Comparison of ENCODE assay signal across 12 cellular contexts in genomic region chr1:14841951-14842350, GRCh38.
A peak's percentile ranks its signal among the peaks of the same experiment; 100 is the strongest.
DNase-seq lines count a peak whose midpoint lies in the region; ATAC-seq and TF ChIP-seq lines count a peak whose summit lies in the region.
"Had no signal": no experiment of that assay in that cellular context is flagged by ENCODE, and none has a peak within 500 bp of the region (broad histone marks: within the 10 kb centered on the region; RNA-seq: fewer than 3 reads in every experiment).

No MANE protein-coding gene starts in this region.

- DNase-seq in SJSA1 (ENCODE audit: low read depth in 1 of 2, low spot score in 2 of 2) (no peak), fibroblast of lung (ENCODE audit: low read depth in 2 of 2) (no peak), type B pancreatic cell (ENCODE audit: extremely low spot score, unreplicated experiment) (no peak), stomach (no peak), NCI-H128 (lab: John Stamatoyannopoulos, UW; ENCODE audit: unreplicated experiment) (no peak)
- no peak for DNase-seq in stimulated activated naive CD8-positive, alpha-beta T cell treated with anti-CD3 and anti-CD28 coated beads, Interleukin-15, amount 100 ng/mL, for 72 hours
- DNase-seq: BE2C; CD4-positive, alpha-beta memory T cell; DMS79 had no signal

- no peaks in the 10 kb centered on the region for H3K27me3 Mint-ChIP-seq in type B pancreatic cell
- peaks cover 9% of the 10 kb centered on the region for H3K27me3 Mint-ChIP-seq in stimulated activated naive CD8-positive, alpha-beta T cell treated with anti-CD3 and anti-CD28 coated beads, Interleukin-15, amount 100 ng/mL, for 72 hours

- H3K27ac ChIP-seq in HEK293 (ENCODE audit: extremely low read depth, low read depth, low read length), result no peak overlapping the region
- H3K27ac ChIP-seq in SJSA1, result peak overlapping the region; percentile 96
- peak overlapping the region; percentile 67 for H3K27ac ChIP-seq in fibroblast of lung (ENCODE audit: insufficient read depth, low read length)
- peak overlapping the region in 1 of 5 donors; percentile 66 for H3K27ac ChIP-seq in stomach
- H3K27ac ChIP-seq: C4-2B had no signal

- H3K27me3 ChIP-seq in SJSA1 (replicated peaks) (no peaks in the 10 kb centered on the region), fibroblast of lung (ENCODE audit: control insufficient read depth, insufficient read depth, low read length) (no peaks in the 10 kb centered on the region), stomach (no peaks in the 10 kb centered on the region)
- H3K27me3 ChIP-seq: BE2C had no signal

- H3K9ac ChIP-seq in fibroblast of lung (ENCODE audit: insufficient read depth, low read length), result no peak overlapping the region

- H3K36me3 ChIP-seq in HEK293 (ENCODE audit: control insufficient read depth in 2 of 2, insufficient read depth in 1 of 2, low read length in 2 of 2) (no peaks in the 10 kb centered on the region), SJSA1 (no peaks in the 10 kb centered on the region), fibroblast of lung (ENCODE audit: control insufficient read depth, insufficient read depth, low read length) (no peaks in the 10 kb centered on the region), stomach (no peaks in the 10 kb centered on the region)
- H3K36me3 ChIP-seq: BE2C had no signal

- H3K9me3 ChIP-seq in HEK293 (ENCODE audit: control insufficient read depth, insufficient read depth, low read depth, low read length) (no peaks in the 10 kb centered on the region), SJSA1 (replicated peaks) (peaks cover 9% of the 10 kb centered on the region), fibroblast of lung (ENCODE audit: control insufficient read depth, insufficient read depth, low read depth, low read length) (no peaks in the 10 kb centered on the region), stomach (peaks cover 11 to 30% (median 17%) of the 10 kb centered on the region in 4 donors)
- H3K9me3 ChIP-seq: BE2C had no signal

- no peak overlapping the region for H3K4me3 ChIP-seq in HEK293 (ENCODE audit: low read depth, low read length)
- H3K4me3 ChIP-seq in SJSA1, result no peak overlapping the region
- H3K4me3 ChIP-seq in fibroblast of lung (replicated peaks in 1 of 4; ENCODE audit: control extremely low read depth in 1 of 4, insufficient read depth in 1 of 4, low read depth in 3 of 4, low read length in 4 of 4), result no peak overlapping the region
- H3K4me3 ChIP-seq in stomach, result no peak overlapping the region

- no peak overlapping the region for H3K4me2 ChIP-seq in fibroblast of lung (ENCODE audit: extremely low read depth, insufficient read depth, low read length)

- TF ChIP-seq CTCF in HEK293 (tag by site-specific recombination; IDR thresholded peaks at IDR 0.05) (no peak), fibroblast of lung (conservative IDR thresholded peaks at IDR 0.05 in 1 of 2, IDR thresholded peaks at IDR 0.05 in 1 of 2; ENCODE audit: low read depth in 1 of 2, low read length in 2 of 2) (no peak), type B pancreatic cell (conservative IDR thresholded peaks at IDR 0.05) (no peak), stomach (IDR thresholded peaks at IDR 0.05) (no peak)

- intact Hi-C loops in stomach (cut with DNase I; ENCODE audit: low total_unique reads), result no loop called here

- TF ChIP-seq POLR2A in stomach (IDR thresholded peaks at IDR 0.05), result no peak

- H3K4me3 Mint-ChIP-seq in type B pancreatic cell, result peak overlapping the region; percentile 52
- no peak overlapping the region for H3K4me3 Mint-ChIP-seq in stimulated activated naive CD8-positive, alpha-beta T cell treated with anti-CD3 and anti-CD28 coated beads, Interleukin-15, amount 100 ng/mL, for 72 hours
- H3K4me3 Mint-ChIP-seq: CD4-positive, alpha-beta memory T cell had no signal

- H3K4me1 ChIP-seq in HEK293 (ENCODE audit: control insufficient read depth, insufficient read depth, low read length), result no peaks in the 10 kb centered on the region
- H3K4me1 ChIP-seq in SJSA1 (replicated peaks), result peaks cover 21% of the 10 kb centered on the region
- H3K4me1 ChIP-seq in fibroblast of lung (ENCODE audit: control insufficient read depth, extremely low read depth, insufficient read depth, low read length), result peaks cover 10% of the 10 kb centered on the region
- H3K4me1 ChIP-seq in stomach, result no peaks in the 10 kb centered on the region
- H3K4me1 ChIP-seq: BE2C had no signal

- CTCF ChIA-PET in HEK293 (lab: Yijun Ruan, JAX), result no interaction called here

- no peak overlapping the region for H2AFZ ChIP-seq in fibroblast of lung (ENCODE audit: low read length)

- no peaks in the 10 kb centered on the region for H3K79me2 ChIP-seq in fibroblast of lung (ENCODE audit: control insufficient read depth, insufficient read depth, low read length)

- no peak for ATAC-seq in stimulated activated naive CD8-positive, alpha-beta T cell treated with anti-CD3 and anti-CD28 coated beads, Interleukin-15, amount 100 ng/mL, for 72 hours

- H3K27ac Mint-ChIP-seq in type B pancreatic cell, result no peak overlapping the region
- H3K27ac Mint-ChIP-seq in stimulated activated naive CD8-positive, alpha-beta T cell treated with anti-CD3 and anti-CD28 coated beads, Interleukin-15, amount 100 ng/mL, for 72 hours, result peak overlapping the region in 1 of 2 donors; percentile 73
- H3K27ac Mint-ChIP-seq: CD4-positive, alpha-beta memory T cell; IgD-negative memory B cell had no signal

- no peak for TF ChIP-seq EP300 in stomach (IDR thresholded peaks at IDR 0.05)

- no peaks in the 10 kb centered on the region for H4K20me1 ChIP-seq in fibroblast of lung (ENCODE audit: control insufficient read depth, extremely low read depth, insufficient read depth, low read length)

- H3K4me1 Mint-ChIP-seq in type B pancreatic cell (ENCODE audit: unreplicated experiment), result no peaks in the 10 kb centered on the region
- H3K4me1 Mint-ChIP-seq in stimulated activated naive CD8-positive, alpha-beta T cell treated with anti-CD3 and anti-CD28 coated beads, Interleukin-15, amount 100 ng/mL, for 72 hours, result no peaks in the 10 kb centered on the region
- H3K4me1 Mint-ChIP-seq: CD4-positive, alpha-beta memory T cell; IgD-negative memory B cell had no signal

- H3K9me3 Mint-ChIP-seq in type B pancreatic cell, result peaks cover 21% of the 10 kb centered on the region
- peaks cover 26 to 33% of the 10 kb centered on the region in 2 donors for H3K9me3 Mint-ChIP-seq in stimulated activated naive CD8-positive, alpha-beta T cell treated with anti-CD3 and anti-CD28 coated beads, Interleukin-15, amount 100 ng/mL, for 72 hours

- POLR2A ChIA-PET in HEK293 (lab: Yijun Ruan, JAX), result no interaction called here

- peaks cover 8% of the 10 kb centered on the region for H3K36me3 Mint-ChIP-seq in type B pancreatic cell

TF ChIP-seq in HEK293, 187 proteins besides CTCF, POLR2A, EP300 and RAD21:
- peak; percentile 82 for TF ChIP-seq SETDB1 (IDR thresholded peaks at IDR 0.05; ENCODE audit: insufficient read length, low read length)
- no peak for TF ChIP-seq ZNF639 (tag by site-specific recombination; IDR thresholded peaks at IDR 0.05)
